In genomic region chr17:28228109-28228840, GRCh38 we compare ENCODE assay signal across 8 cellular contexts.
A peak's percentile ranks its signal among the peaks of the same experiment; 100 is the strongest.
DNase-seq lines count a peak whose midpoint lies in the region; ATAC-seq and TF ChIP-seq lines count a peak whose summit lies in the region.

No MANE protein-coding gene starts in this region.

- no peaks in the 10 kb centered on the region for H3F3A ChIP-seq in PC-9 (ENCODE audit: insufficient read depth, low read depth)

- no peaks in the 10 kb centered on the region for H4K20me1 ChIP-seq in PC-9 (ENCODE audit: insufficient read depth)

- H3K79me2 ChIP-seq in PC-9 (ENCODE audit: low read depth): no peaks in the 10 kb centered on the region

- no peak for ATAC-seq in GM21619 (IDR thresholded peaks at IDR 0.05; ENCODE audit: unreplicated experiment)
- no peak for ATAC-seq in HG02938 (IDR thresholded peaks at IDR 0.05; ENCODE audit: unreplicated experiment)

- H3K36me3 ChIP-seq in Caco-2 (ENCODE audit: control insufficient read depth, insufficient read depth, low read length) (no peaks in the 10 kb centered on the region), PC-9 (ENCODE audit: low read depth) (no peaks in the 10 kb centered on the region), endocrine pancreas (ENCODE audit: control insufficient read depth, insufficient read depth, low read length) (no peaks in the 10 kb centered on the region)

- POLR2A ChIA-PET in Caco-2 (lab: Charles Lee): interaction anchor here (0.5 to 4.6 kb wide), 7 partner anchors 22 to 266 kb away, joined by 3 to 26 read pairs (median 3); partner anchors contain the start of genes IFT20, TMEM97 and TNFAIP1
- POLR2A ChIA-PET in PC-9 (lab: Charles Lee; ENCODE audit: unreplicated experiment): interaction anchor here (0.7 kb wide), 1 partner anchor 107 kb away, joined by 9 read pairs; the partner anchor contains the start of gene TNFAIP1

- no peaks in the 10 kb centered on the region for H3K27me3 ChIP-seq in Caco-2 (replicated peaks; ENCODE audit: control insufficient read depth, insufficient read depth, low read length)
- H3K27me3 ChIP-seq in PC-9 (ENCODE audit: insufficient read depth, low read depth): no peaks in the 10 kb centered on the region
- H3K27me3 ChIP-seq in endocrine pancreas (ENCODE audit: control insufficient read depth, insufficient read depth, low read length): no peaks in the 10 kb centered on the region

- H3K9me2 ChIP-seq in PC-9 (ENCODE audit: insufficient read depth): no peaks in the 10 kb centered on the region

- BruUV-seq in Caco-2 (replicated peaks; lab: Mats Ljungman, UMichigan): no TSS peak
- no TSS peak for BruUV-seq in PC-9 (replicated peaks; lab: Mats Ljungman, UMichigan)

- H3K9me3 Mint-ChIP-seq in Caco-2 (ENCODE audit: unreplicated experiment): no peaks in the 10 kb centered on the region
- H3K9me3 Mint-ChIP-seq in nephron progenitor cell: peaks cover 6% of the 10 kb centered on the region

- peaks cover 29% of the 10 kb centered on the region for H3K4me1 Mint-ChIP-seq in Caco-2 (ENCODE audit: low read depth, unreplicated experiment)
- H3K4me1 Mint-ChIP-seq in nephron progenitor cell: peaks cover 12% of the 10 kb centered on the region

- H3K4me1 ChIP-seq in Caco-2 (peaks cover 37% of the 10 kb centered on the region), PC-9 (replicated peaks; ENCODE audit: insufficient read depth) (peaks cover 5% of the 10 kb centered on the region), endocrine pancreas (ENCODE audit: control insufficient read depth, insufficient read depth, low read length) (no peaks in the 10 kb centered on the region)

- no peaks in the 10 kb centered on the region for H3K27me3 Mint-ChIP-seq in Caco-2 (ENCODE audit: insufficient read depth, unreplicated experiment)
- H3K27me3 Mint-ChIP-seq in nephron progenitor cell (ENCODE audit: low read depth, poor library complexity): peaks cover 62% of the 10 kb centered on the region

- H3K4me2 ChIP-seq in PC-9: peak overlapping the region; percentile 67

- intact Hi-C loops in Caco-2 (cut with micrococcal nuclease; ENCODE audit: unreplicated experiment): loop anchor here (2.0 to 10.0 kb wide), 3 partner anchors 15 to 341 kb away; no protein-coding TSS in a partner anchor
- intact Hi-C loops in PC-9 (cut with micrococcal nuclease; ENCODE audit: unreplicated experiment): no loop called here

- H3K36me3 Mint-ChIP-seq in Caco-2 (ENCODE audit: insufficient read depth, unreplicated experiment) (peaks cover 27% of the 10 kb centered on the region), nephron progenitor cell (ENCODE audit: low read depth) (peaks cover 5% of the 10 kb centered on the region)

- H3K4me3 Mint-ChIP-seq in Caco-2 (ENCODE audit: unreplicated experiment) (peak overlapping the region; percentile 91), nephron progenitor cell (peak overlapping the region; percentile 89)

- CTCF ChIA-PET in Caco-2 (lab: Charles Lee): interaction anchor here (0.6 to 2.5 kb wide), 6 partner anchors 14 to 423 kb away, joined by 3 to 14 read pairs (median 4); partner anchors contain the start of genes IFT20, POLDIP2 and TNFAIP1
- CTCF ChIA-PET in PC-9 (lab: Charles Lee): interaction anchor here (0.7 kb wide), 1 partner anchor 844 kb away, joined by 3 read pairs; no protein-coding TSS in a partner anchor

- no peaks in the 10 kb centered on the region for H3K9me3 ChIP-seq in Caco-2
- H3K9me3 ChIP-seq in PC-9 (ENCODE audit: insufficient read depth, low read depth): no peaks in the 10 kb centered on the region
- no peaks in the 10 kb centered on the region for H3K9me3 ChIP-seq in endocrine pancreas (ENCODE audit: control insufficient read depth, low read length)

- H3K27ac ChIP-seq in PC-9: no peak overlapping the region

- DNase-seq in Caco-2 (peak; percentile 74 to 79), PC-9 (no peak), nephron progenitor cell (no peak), DMS153 (lab: John Stamatoyannopoulos, UW) (no peak), NCI-H2196 treated with DMSO at 0.1 percent for 48 hours (lab: John Stamatoyannopoulos, UW; ENCODE audit: unreplicated experiment) (no peak)

- TF ChIP-seq CTCF in Caco-2 (IDR thresholded peaks at IDR 0.05; ENCODE audit: insufficient read depth in 1 of 2, low read depth in 1 of 2, low read length in 1 of 2, severe bottlenecking in 1 of 2, unreplicated experiment in 1 of 2) (peak; percentile 57 to 73), PC-9 (conservative IDR thresholded peaks at IDR 0.05) (no peak), nephron progenitor cell (IDR thresholded peaks at IDR 0.05) (no peak)

- peak overlapping the region; percentile 88 for H3K4me3 ChIP-seq in Caco-2 (ENCODE audit: low read depth, low read length)
- H3K4me3 ChIP-seq in PC-9: peak overlapping the region; percentile 53; the same call in 1 of the 2 replicates
- H3K4me3 ChIP-seq in endocrine pancreas (ENCODE audit: control insufficient read depth, insufficient read depth, low read length): peak overlapping the region; percentile 32

- H3K27ac Mint-ChIP-seq in Caco-2 (ENCODE audit: unreplicated experiment) (peak overlapping the region; percentile 95), nephron progenitor cell (no peak overlapping the region)

- H3K9ac ChIP-seq in endocrine pancreas (ENCODE audit: control insufficient read depth, insufficient read depth, low read length): peak overlapping the region; percentile 87

- H2AFZ ChIP-seq in PC-9: peak overlapping the region; percentile 56

Comparison
In these comparisons a context has a peak if more than half of its experiments do, and no peak if none do; other contexts are left out.
1. DNase-seq: peak in Caco-2 (2 of 2); none in PC-9 (0 of 2), nephron progenitor cell (single experiment), DMS153 (single experiment) and NCI-H2196 treated with DMSO at 0.1 percent for 48 hours (single experiment).
2. H3K4me3 ChIP-seq: peak in every context shown above with its lines; median percentile 88 in Caco-2; 53 in PC-9; 32 in endocrine pancreas.
3. CTCF ChIP-seq: peak in Caco-2 (2 of 2); none in PC-9 (single experiment) and nephron progenitor cell (single experiment).